ENCODE assay signal across 22 cellular contexts in genomic region chr19:2756477-2756876, GRCh38. TPM values are rescaled to one million over a fixed set of nuclear protein-coding genes. Genes with fewer than 3 reads are reported as not detected.
DNase-seq lines count a peak whose midpoint lies in the region; ATAC-seq and TF ChIP-seq lines count a peak whose summit lies in the region.
"Had no signal": no experiment of that assay in that cellular context is flagged by ENCODE, and none has a peak within 500 bp of the region (broad histone marks: within the 10 kb centered on the region; RNA-seq: fewer than 3 reads in every experiment).

No MANE protein-coding gene starts in this region.

- ATAC-seq in left ventricle myocardium superior (no peak), left cardiac atrium (no peak), T-cell (replicated peaks in 1 of 4) (no peak)
- no peak for ATAC-seq in effector memory CD8-positive, alpha-beta T cell (replicated peaks)
- ATAC-seq: CD8-positive, alpha-beta T cell; GM12878; HCT116 had no signal

- H3K27ac ChIP-seq in RWPE1, result peak overlapping the region; percentile 26; the same call in 1 of the 2 replicates
- H3K27ac ChIP-seq in spleen, result no peak overlapping the region
- H3K27ac ChIP-seq: 22Rv1, C4-2B, GM23248 had no signal

- H3K27me3 ChIP-seq in spleen (replicated peaks in 1 of 7), result no peaks in the 10 kb centered on the region
- H3K27me3 ChIP-seq: BE2C had no signal

- no peaks in the 10 kb centered on the region for H3K27me3 Mint-ChIP-seq in T-cell
- H3K27me3 Mint-ChIP-seq in effector memory CD8-positive, alpha-beta T cell, result no peaks in the 10 kb centered on the region
- H3K27me3 Mint-ChIP-seq: CD4-positive, CD25-positive, alpha-beta regulatory T cell had no signal

- H3K9me3 Mint-ChIP-seq in T-cell, result no peaks in the 10 kb centered on the region
- H3K9me3 Mint-ChIP-seq in effector memory CD8-positive, alpha-beta T cell, result no peaks in the 10 kb centered on the region
- H3K9me3 Mint-ChIP-seq: CD4-positive, CD25-positive, alpha-beta regulatory T cell; CD8-positive, alpha-beta T cell; H9; HFFc6 had no signal

- no peak overlapping the region for H3K4me3 Mint-ChIP-seq in T-cell
- no peak overlapping the region for H3K4me3 Mint-ChIP-seq in effector memory CD8-positive, alpha-beta T cell
- H3K4me3 Mint-ChIP-seq: CD4-positive, CD25-positive, alpha-beta regulatory T cell; CD8-positive, alpha-beta T cell; H9; HFFc6 had no signal

- POLR2A ChIA-PET in RWPE1 (lab: Yijun Ruan, JAX; ENCODE audit: low non-redundant PET), result no interaction called here
- POLR2A ChIA-PET in T-cell (lab: Charles Lee), result no interaction called here

- TF ChIP-seq CTCF in RWPE1 (conservative IDR thresholded peaks at IDR 0.05; ENCODE audit: low read depth), result no peak
- TF ChIP-seq CTCF in spleen (IDR thresholded peaks at IDR 0.05 in 8 of 11, conservative IDR thresholded peaks at IDR 0.05 in 3 of 11), result no peak

- peak; percentile 25 for DNase-seq in left ventricle myocardium superior
- no peak for DNase-seq in left cardiac atrium
- DNase-seq in RWPE1 (ENCODE audit: low spot score), result no peak
- peak; percentile 58 for DNase-seq in spleen
- DNase-seq in T-cell, result no peak
- no peak for DNase-seq in effector memory CD8-positive, alpha-beta T cell
- DNase-seq: ACHN; AML-193; BE2C; Caco-2; CD4-positive, CD25-positive, alpha-beta regulatory T cell; CD8-positive, alpha-beta T cell; DMS153; EL; GDM1; GM23248; H9; HFFc6 had no signal

- 61 to 82% (median 67%) methylated on average over 8 of the region's 8 CpGs for WGBS in spleen, 5 donors

- TF ChIP-seq POLR2A in spleen (IDR thresholded peaks at IDR 0.05), result no peak

- no peak overlapping the region for H3K27ac Mint-ChIP-seq in T-cell
- H3K27ac Mint-ChIP-seq in effector memory CD8-positive, alpha-beta T cell, result no peak overlapping the region
- H3K27ac Mint-ChIP-seq: CD4-positive, CD25-positive, alpha-beta regulatory T cell; CD8-positive, alpha-beta T cell; H9; HFFc6 had no signal

- intact Hi-C loops in left ventricle myocardium superior (cut with micrococcal nuclease), result no loop called here
- intact Hi-C loops in left cardiac atrium (cut with DNase I), result no loop called here
- intact Hi-C loops in spleen (cut with DNase I; ENCODE audit: low total_unique reads), result no loop called here

- peaks cover 21% of the 10 kb centered on the region for H3K36me3 Mint-ChIP-seq in T-cell
- peaks cover 24% of the 10 kb centered on the region for H3K36me3 Mint-ChIP-seq in effector memory CD8-positive, alpha-beta T cell (ENCODE audit: insufficient read depth)

- H3K36me3 ChIP-seq in spleen, result peaks cover 0 to 88% (median 69%) of the 10 kb centered on the region in 6 donors

- no peaks in the 10 kb centered on the region for H3K4me1 ChIP-seq in spleen
- H3K4me1 ChIP-seq: BE2C, Caco-2 had no signal

- CTCF ChIA-PET in RWPE1 (lab: Yijun Ruan, JAX), result no interaction called here
- CTCF ChIA-PET in T-cell (lab: Charles Lee), result no interaction called here

- no peaks in the 10 kb centered on the region for H3K9me3 ChIP-seq in spleen
- H3K9me3 ChIP-seq: BE2C, Caco-2 had no signal

- H3K4me1 Mint-ChIP-seq in T-cell, result peaks cover 0 to 4% (median 4%) of the 10 kb centered on the region in 3 donors
- peaks cover 3 to 8% of the 10 kb centered on the region in 2 donors for H3K4me1 Mint-ChIP-seq in effector memory CD8-positive, alpha-beta T cell (ENCODE audit: low read depth in 2 of 2)
- H3K4me1 Mint-ChIP-seq: H9 had no signal

- no peak overlapping the region for H3K4me3 ChIP-seq in spleen
- H3K4me3 ChIP-seq: GM12878, GM23248 had no signal

RNA-seq across cellular contexts. Expression of gene SLC39A3, which starts 16.7 kb away (rescaled TPM):
- total RNA-seq in left ventricle myocardium superior, result 26.6 TPM
- 10 to 100 TPM; 21.9 to 25.5 TPM for total RNA-seq in left cardiac atrium
- 10 to 100 TPM; 20.3 to 33.3 (median 26.7) TPM for total RNA-seq in spleen
- 10 to 100 TPM; 19.1 to 42.6 (median 29.3) TPM for polyA plus RNA-seq in spleen
- total RNA-seq in T-cell, result 10 to 100 TPM; 13.2 to 24.5 (median 19.6) TPM

RNA-seq across cellular contexts. Expression of gene SGTA, which starts 26.6 kb away (rescaled TPM):
- total RNA-seq in left ventricle myocardium superior, result 68.7 TPM
- 10 to 100 TPM; 52.5 to 88.1 TPM for total RNA-seq in left cardiac atrium
- total RNA-seq in spleen, result 10 to 100 TPM; 39.7 to 59.7 (median 46.5) TPM
- polyA plus RNA-seq in spleen, result 10 to 100 TPM; 36.5 to 63.0 (median 40.0) TPM
- 10 to 100 TPM; 28.9 to 42.5 (median 36.7) TPM for total RNA-seq in T-cell

RNA-seq across cellular contexts. Expression of gene THOP1, which starts 28.8 kb away (rescaled TPM):
- total RNA-seq in left ventricle myocardium superior (59.2 TPM), left cardiac atrium (10 to 100 TPM; 48.4 to 74.5 TPM), spleen (10 to 100 TPM; 31.0 to 48.8 (median 37.4) TPM), T-cell (10 to 100 TPM; 30.8 to 46.6 (median 41.9) TPM)
- polyA plus RNA-seq in spleen, result 10 to 100 TPM; 55.5 to 96.2 (median 59.0) TPM

RNA-seq across cellular contexts. Expression of gene DIRAS1, which starts 35.3 kb away (rescaled TPM):
- 241 TPM for total RNA-seq in left ventricle myocardium superior
- 100 to 1,000 TPM; 108 to 211 TPM for total RNA-seq in left cardiac atrium
- total RNA-seq in spleen, result 1 to 10 TPM; 2.5 to 5.6 (median 3.5) TPM
- 10 to 100 TPM in 1 of 3 donors, 1 to 10 TPM in 2; 1.3 to 17.1 (median 3.6) TPM for polyA plus RNA-seq in spleen
- total RNA-seq in T-cell, result under 1 TPM; 0.53 to 0.70 (median 0.60) TPM
- total RNA-seq: CD4-positive, CD25-positive, alpha-beta regulatory T cell had no signal
- polyA plus RNA-seq: CD4-positive, CD25-positive, alpha-beta regulatory T cell had no signal

RNA-seq across cellular contexts. Expression of gene GNG7, which starts 54.0 kb away (rescaled TPM):
- 39.3 TPM for total RNA-seq in left ventricle myocardium superior
- total RNA-seq in left cardiac atrium, result 10 to 100 TPM; 19.8 to 45.9 TPM
- total RNA-seq in spleen, result 10 to 100 TPM; 17.2 to 27.5 (median 19.4) TPM
- 10 to 100 TPM; 17.3 to 34.6 (median 17.9) TPM for polyA plus RNA-seq in spleen
- 1 to 10 TPM; 4.5 to 7.2 (median 5.7) TPM for total RNA-seq in T-cell

Comparison
In these comparisons a context has a peak if more than half of its experiments do, and no peak if none do; other contexts are left out.
1. DNase-seq: peak in left ventricle myocardium superior (single experiment) and spleen (single experiment); none in left cardiac atrium (single experiment), RWPE1 (single experiment), T-cell (0 of 34) and effector memory CD8-positive, alpha-beta T cell (0 of 3).